In genomic region chr7:50497068-50497642, GRCh38 we compare ENCODE assay signal across 1 cellular context.
TF ChIP-seq lines count a peak whose summit lies in the region.

No MANE protein-coding gene starts in this region.

TF ChIP-seq in GM23338, 12 proteins besides CTCF, POLR2A, EP300 and RAD21 (continued from another document):
- TF ChIP-seq, protein P1, sequence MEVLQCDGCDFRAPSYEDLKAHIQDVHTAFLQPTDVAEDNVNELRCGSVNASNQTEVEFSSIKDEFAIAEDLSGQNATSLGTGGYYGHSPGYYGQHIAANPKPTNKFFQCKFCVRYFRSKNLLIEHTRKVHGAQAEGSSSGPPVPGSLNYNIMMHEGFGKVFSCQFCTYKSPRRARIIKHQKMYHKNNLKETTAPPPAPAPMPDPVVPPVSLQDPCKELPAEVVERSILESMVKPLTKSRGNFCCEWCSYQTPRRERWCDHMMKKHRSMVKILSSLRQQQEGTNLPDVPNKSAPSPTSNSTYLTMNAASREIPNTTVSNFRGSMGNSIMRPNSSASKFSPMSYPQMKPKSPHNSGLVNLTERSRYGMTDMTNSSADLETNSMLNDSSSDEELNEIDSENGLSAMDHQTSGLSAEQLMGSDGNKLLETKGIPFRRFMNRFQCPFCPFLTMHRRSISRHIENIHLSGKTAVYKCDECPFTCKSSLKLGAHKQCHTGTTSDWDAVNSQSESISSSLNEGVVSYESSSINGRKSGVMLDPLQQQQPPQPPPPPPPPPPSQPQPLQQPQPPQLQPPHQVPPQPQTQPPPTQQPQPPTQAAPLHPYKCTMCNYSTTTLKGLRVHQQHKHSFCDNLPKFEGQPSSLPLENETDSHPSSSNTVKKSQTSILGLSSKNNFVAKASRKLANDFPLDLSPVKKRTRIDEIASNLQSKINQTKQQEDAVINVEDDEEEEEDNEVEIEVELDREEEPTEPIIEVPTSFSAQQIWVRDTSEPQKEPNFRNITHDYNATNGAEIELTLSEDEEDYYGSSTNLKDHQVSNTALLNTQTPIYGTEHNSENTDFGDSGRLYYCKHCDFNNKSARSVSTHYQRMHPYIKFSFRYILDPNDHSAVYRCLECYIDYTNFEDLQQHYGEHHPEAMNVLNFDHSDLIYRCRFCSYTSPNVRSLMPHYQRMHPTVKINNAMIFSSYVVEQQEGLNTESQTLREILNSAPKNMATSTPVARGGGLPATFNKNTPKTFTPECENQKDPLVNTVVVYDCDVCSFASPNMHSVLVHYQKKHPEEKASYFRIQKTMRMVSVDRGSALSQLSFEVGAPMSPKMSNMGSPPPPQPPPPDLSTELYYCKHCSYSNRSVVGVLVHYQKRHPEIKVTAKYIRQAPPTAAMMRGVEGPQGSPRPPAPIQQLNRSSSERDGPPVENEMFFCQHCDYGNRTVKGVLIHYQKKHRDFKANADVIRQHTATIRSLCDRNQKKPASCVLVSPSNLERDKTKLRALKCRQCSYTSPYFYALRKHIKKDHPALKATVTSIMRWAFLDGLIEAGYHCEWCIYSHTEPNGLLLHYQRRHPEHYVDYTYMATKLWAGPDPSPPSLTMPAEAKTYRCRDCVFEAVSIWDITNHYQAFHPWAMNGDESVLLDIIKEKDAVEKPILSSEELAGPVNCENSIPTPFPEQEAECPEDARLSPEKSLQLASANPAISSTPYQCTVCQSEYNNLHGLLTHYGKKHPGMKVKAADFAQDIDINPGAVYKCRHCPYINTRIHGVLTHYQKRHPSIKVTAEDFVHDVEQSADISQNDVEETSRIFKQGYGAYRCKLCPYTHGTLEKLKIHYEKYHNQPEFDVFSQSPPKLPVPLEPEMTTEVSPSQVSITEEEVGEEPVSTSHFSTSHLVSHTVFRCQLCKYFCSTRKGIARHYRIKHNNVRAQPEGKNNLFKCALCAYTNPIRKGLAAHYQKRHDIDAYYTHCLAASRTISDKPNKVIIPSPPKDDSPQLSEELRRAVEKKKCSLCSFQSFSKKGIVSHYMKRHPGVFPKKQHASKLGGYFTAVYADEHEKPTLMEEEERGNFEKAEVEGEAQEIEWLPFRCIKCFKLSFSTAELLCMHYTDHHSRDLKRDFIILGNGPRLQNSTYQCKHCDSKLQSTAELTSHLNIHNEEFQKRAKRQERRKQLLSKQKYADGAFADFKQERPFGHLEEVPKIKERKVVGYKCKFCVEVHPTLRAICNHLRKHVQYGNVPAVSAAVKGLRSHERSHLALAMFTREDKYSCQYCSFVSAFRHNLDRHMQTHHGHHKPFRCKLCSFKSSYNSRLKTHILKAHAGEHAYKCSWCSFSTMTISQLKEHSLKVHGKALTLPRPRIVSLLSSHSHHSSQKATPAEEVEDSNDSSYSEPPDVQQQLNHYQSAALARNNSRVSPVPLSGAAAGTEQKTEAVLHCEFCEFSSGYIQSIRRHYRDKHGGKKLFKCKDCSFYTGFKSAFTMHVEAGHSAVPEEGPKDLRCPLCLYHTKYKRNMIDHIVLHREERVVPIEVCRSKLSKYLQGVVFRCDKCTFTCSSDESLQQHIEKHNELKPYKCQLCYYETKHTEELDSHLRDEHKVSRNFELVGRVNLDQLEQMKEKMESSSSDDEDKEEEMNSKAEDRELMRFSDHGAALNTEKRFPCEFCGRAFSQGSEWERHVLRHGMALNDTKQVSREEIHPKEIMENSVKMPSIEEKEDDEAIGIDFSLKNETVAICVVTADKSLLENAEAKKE (CRISPR knock-in tag; IDR thresholded peaks at IDR 0.05): no peak
- TF ChIP-seq STAT1 (IDR thresholded peaks at IDR 0.05; ENCODE audit: unreplicated experiment): no peak
- TF ChIP-seq ZNF114 (CRISPR knock-in tag; IDR thresholded peaks at IDR 0.05): no peak
- TF ChIP-seq, protein P2, sequence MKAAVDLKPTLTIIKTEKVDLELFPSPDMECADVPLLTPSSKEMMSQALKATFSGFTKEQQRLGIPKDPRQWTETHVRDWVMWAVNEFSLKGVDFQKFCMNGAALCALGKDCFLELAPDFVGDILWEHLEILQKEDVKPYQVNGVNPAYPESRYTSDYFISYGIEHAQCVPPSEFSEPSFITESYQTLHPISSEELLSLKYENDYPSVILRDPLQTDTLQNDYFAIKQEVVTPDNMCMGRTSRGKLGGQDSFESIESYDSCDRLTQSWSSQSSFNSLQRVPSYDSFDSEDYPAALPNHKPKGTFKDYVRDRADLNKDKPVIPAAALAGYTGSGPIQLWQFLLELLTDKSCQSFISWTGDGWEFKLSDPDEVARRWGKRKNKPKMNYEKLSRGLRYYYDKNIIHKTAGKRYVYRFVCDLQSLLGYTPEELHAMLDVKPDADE (IDR thresholded peaks at IDR 0.05): no peak
